Comparison of ENCODE assay signal across 11 cellular contexts in genomic region chr22:47328550-47329243, GRCh38.
A peak's percentile ranks its signal among the peaks of the same experiment; 100 is the strongest.
DNase-seq lines count a peak whose midpoint lies in the region; ATAC-seq and TF ChIP-seq lines count a peak whose summit lies in the region.
"Had no signal": no experiment of that assay in that cellular context is flagged by ENCODE, and none has a peak within 500 bp of the region (broad histone marks: within the 10 kb centered on the region; RNA-seq: fewer than 3 reads in every experiment).

No MANE protein-coding gene starts in this region.

- no TSS peak for BruUV-seq in Panc1 (replicated peaks; lab: Mats Ljungman, UMichigan)

- H3K27ac ChIP-seq in Panc1 (ENCODE audit: low read length) (peak overlapping the region; percentile 24), colonic mucosa (no peak overlapping the region), testis (no peak overlapping the region)
- H3K27ac ChIP-seq: lower lobe of right lung, upper lobe of right lung had no signal

- CTCF ChIA-PET in Panc1 (lab: Charles Lee) = no interaction called here

- in situ Hi-C loops in Panc1 (cut with HindIII; ENCODE audit: low pct_unique_long_range_greater_than_20kb, low sequenced_read_pairs) = no loop called here

- H3K4me3 ChIP-seq in Panc1 (ENCODE audit: low read depth in 2 of 2, low read length in 2 of 2) (peak overlapping the region in 1 of 2 experiments; percentile 30; a peak in 2 of 4 replicates), epithelial cell of esophagus (ENCODE audit: low read length) (no peak overlapping the region), colonic mucosa (no peak overlapping the region), testis (no peak overlapping the region)
- H3K4me3 ChIP-seq: lower lobe of right lung, upper lobe of right lung had no signal

- WGBS in testis, 2 donors = 55 to 61% methylated on average over 10 of the region's 10 CpGs

- H3K36me3 ChIP-seq in Panc1 (ENCODE audit: control insufficient read depth, insufficient read depth, low read length) (no peaks in the 10 kb centered on the region), colonic mucosa (no peaks in the 10 kb centered on the region), testis (ENCODE audit: low read depth, missing control alignments) (no peaks in the 10 kb centered on the region)
- H3K36me3 ChIP-seq: lower lobe of right lung, upper lobe of right lung had no signal

- POLR2A ChIA-PET in Panc1 (lab: Charles Lee) = no interaction called here

- H3K9ac ChIP-seq in colonic mucosa (ENCODE audit: low read depth in 2 of 2, low read length in 2 of 2) = no peak overlapping the region

- ATAC-seq in Panc1 = peak; percentile 94
- ATAC-seq: upper lobe of right lung had no signal

- TF ChIP-seq POLR2A in testis (IDR thresholded peaks at IDR 0.05) = no peak

- DNase-seq in GM03348 (ENCODE audit: low spot score) = peak; percentile 83
- no peak for DNase-seq in Panc1 (ENCODE audit: low read depth, low spot score)
- peak; percentile 9 for DNase-seq in epithelial cell of esophagus (ENCODE audit: low read depth)
- peak; percentile 77 for DNase-seq in renal cortical epithelial cell (ENCODE audit: low read depth)
- no peak for DNase-seq in colonic mucosa
- DNase-seq in NCI-H1436 (lab: John Stamatoyannopoulos, UW) = no peak
- DNase-seq in testis = no peak
- no peak for DNase-seq in epidermal melanocyte (ENCODE audit: insufficient read length, low spot score)
- DNase-seq: lower lobe of right lung; stimulated activated CD4-positive, alpha-beta T cell treated with anti-CD3 and anti-CD28 coated beads, Interleukin-2, amount 100 ng/mL, for 24 hours; upper lobe of right lung had no signal

- H3K9me3 ChIP-seq in Panc1 (ENCODE audit: control insufficient read depth, insufficient read depth, low read depth, low read length) (no peaks in the 10 kb centered on the region), colonic mucosa (no peaks in the 10 kb centered on the region), testis (no peaks in the 10 kb centered on the region)
- H3K9me3 ChIP-seq: upper lobe of right lung had no signal

- TF ChIP-seq CTCF in Panc1 (IDR thresholded peaks at IDR 0.05) (no peak), epithelial cell of esophagus (IDR thresholded peaks at IDR 0.05; ENCODE audit: insufficient read depth, low read depth, low read length, missing control alignments) (no peak), colonic mucosa (IDR thresholded peaks at IDR 0.05) (no peak), testis (IDR thresholded peaks at IDR 0.05) (no peak)

- intact Hi-C loops in Panc1 (cut with micrococcal nuclease; ENCODE audit: unreplicated experiment) (no loop called here), colonic mucosa (cut with DNase I) (no loop called here), testis (cut with DNase I; ENCODE audit: low total_unique reads) (no loop called here)

- H3K27me3 ChIP-seq in Panc1 (ENCODE audit: control insufficient read depth, insufficient read depth, low read length) (no peaks in the 10 kb centered on the region), colonic mucosa (no peaks in the 10 kb centered on the region), testis (no peaks in the 10 kb centered on the region)
- H3K27me3 ChIP-seq: upper lobe of right lung had no signal

- H3K4me1 ChIP-seq in Panc1 (ENCODE audit: control insufficient read depth, insufficient read depth, low read length) = peaks cover 13% of the 10 kb centered on the region
- H3K4me1 ChIP-seq in colonic mucosa = no peaks in the 10 kb centered on the region
- no peaks in the 10 kb centered on the region for H3K4me1 ChIP-seq in testis
- H3K4me1 ChIP-seq: lower lobe of right lung, upper lobe of right lung had no signal

Comparison
In these comparisons a context has a peak if more than half of its experiments do, and no peak if none do; other contexts are left out.
1. DNase-seq: peak in GM03348 (single experiment), epithelial cell of esophagus (single experiment) and renal cortical epithelial cell (single experiment); none in Panc1 (single experiment), colonic mucosa (single experiment), NCI-H1436 (single experiment), testis (single experiment) and epidermal melanocyte (single experiment).